ENCODE assay signal across 12 cellular contexts in genomic region chr2:12430036-12430795, GRCh38.
A peak's percentile ranks its signal among the peaks of the same experiment; 100 is the strongest.
DNase-seq lines count a peak whose midpoint lies in the region; ATAC-seq and TF ChIP-seq lines count a peak whose summit lies in the region.
"Had no signal": no experiment of that assay in that cellular context is flagged by ENCODE, and none has a peak within 500 bp of the region (broad histone marks: within the 10 kb centered on the region; RNA-seq: fewer than 3 reads in every experiment).

No MANE protein-coding gene starts in this region.

- H3K4me3 ChIP-seq in SJSA1 (no peak overlapping the region), smooth muscle cell (no peak overlapping the region)

- no peaks in the 10 kb centered on the region for H3K27me3 ChIP-seq in SJSA1 (replicated peaks)
- no peaks in the 10 kb centered on the region for H3K27me3 ChIP-seq in smooth muscle cell (ENCODE audit: low read depth)

- H3K9me3 ChIP-seq in SJSA1 (replicated peaks): no peaks in the 10 kb centered on the region
- H3K9me3 ChIP-seq in smooth muscle cell (replicated peaks; ENCODE audit: low read depth): no peaks in the 10 kb centered on the region

- H3K27me3 Mint-ChIP-seq in activated CD4-positive, alpha-beta T cell treated with anti-CD3 and anti-CD28 coated beads, Interleukin-2, amount 10 ng/mL, durations not matched to agents 24 days and 14 days: no peaks in the 10 kb centered on the region

- no peak for DNase-seq in activated CD4-positive, alpha-beta T cell treated with anti-CD3 and anti-CD28 coated beads, Interleukin-2, amount 10 ng/mL, durations not matched to agents 24 days and 14 days
- no peak for DNase-seq in activated CD4-positive, alpha-beta T cell treated with anti-CD3 and anti-CD28 coated beads for 1 hour
- peak; percentile 56 to 64 for DNase-seq in SJSA1 (ENCODE audit: low read depth in 1 of 2, low spot score in 2 of 2)
- DNase-seq in epithelial cell of prostate (ENCODE audit: low read depth, low spot score): peak; percentile 41
- no peak for DNase-seq in smooth muscle cell (lab: John Stamatoyannopoulos, UW; ENCODE audit: unreplicated experiment)
- no peak for DNase-seq in HK-2 (ENCODE audit: unreplicated experiment)
- DNase-seq in NCI-H345 treated with DMSO at 0.1 percent for 48 hours (lab: John Stamatoyannopoulos, UW; ENCODE audit: unreplicated experiment): no peak
- DNase-seq: caudate nucleus, H7, NCI-H774 had no signal

- H3K79me2 ChIP-seq in smooth muscle cell (ENCODE audit: low read depth): no peaks in the 10 kb centered on the region

- peak overlapping the region; percentile 71 for H3K27ac ChIP-seq in SJSA1
- peak overlapping the region; percentile 26 for H3K27ac ChIP-seq in epithelial cell of prostate
- H3K27ac ChIP-seq in smooth muscle cell (ENCODE audit: low read depth): peak overlapping the region; percentile 10
- H3K27ac ChIP-seq: VCaP had no signal

- H3K4me1 ChIP-seq in SJSA1 (replicated peaks): peaks cover 51% of the 10 kb centered on the region
- peaks cover 15% of the 10 kb centered on the region for H3K4me1 ChIP-seq in smooth muscle cell (ENCODE audit: low read depth)

- H3K36me3 ChIP-seq in SJSA1 (no peaks in the 10 kb centered on the region), smooth muscle cell (ENCODE audit: low read depth) (no peaks in the 10 kb centered on the region)

- TF ChIP-seq CTCF in smooth muscle cell (IDR thresholded peaks at IDR 0.05; ENCODE audit: borderline replicate concordance, insufficient read depth, poor library complexity, severe bottlenecking): no peak

- H3K4me1 Mint-ChIP-seq in activated CD4-positive, alpha-beta T cell treated with anti-CD3 and anti-CD28 coated beads, Interleukin-2, amount 10 ng/mL, durations not matched to agents 24 days and 14 days: peaks cover 23% of the 10 kb centered on the region

- H2AFZ ChIP-seq in smooth muscle cell (ENCODE audit: low read depth): peak overlapping the region; percentile 51

- WGBS in smooth muscle cell (ENCODE audit: low lambda C conversion rate): 59% methylated on average over 4 of the region's 4 CpGs

- no peaks in the 10 kb centered on the region for H3K36me3 Mint-ChIP-seq in activated CD4-positive, alpha-beta T cell treated with anti-CD3 and anti-CD28 coated beads, Interleukin-2, amount 10 ng/mL, durations not matched to agents 24 days and 14 days (ENCODE audit: low read depth)

- no peak overlapping the region for H3K9ac ChIP-seq in smooth muscle cell (ENCODE audit: low read depth)

- no peak for ATAC-seq in GM18868 (IDR thresholded peaks at IDR 0.05; ENCODE audit: unreplicated experiment)

- no peaks in the 10 kb centered on the region for H3F3A ChIP-seq in smooth muscle cell (ENCODE audit: low read depth)

- intact Hi-C loops in activated CD4-positive, alpha-beta T cell treated with anti-CD3 and anti-CD28 coated beads, Interleukin-2, amount 10 ng/mL, durations not matched to agents 24 days and 14 days (cut with micrococcal nuclease): loop anchor here (1.0 to 5.0 kb wide), 7 partner anchors 17 to 598 kb away; partner anchors contain the start of gene TRIB2

- no peaks in the 10 kb centered on the region for H3K9me3 Mint-ChIP-seq in activated CD4-positive, alpha-beta T cell treated with anti-CD3 and anti-CD28 coated beads, Interleukin-2, amount 10 ng/mL, durations not matched to agents 24 days and 14 days

- peak overlapping the region; percentile 50 for H3K4me3 Mint-ChIP-seq in activated CD4-positive, alpha-beta T cell treated with anti-CD3 and anti-CD28 coated beads, Interleukin-2, amount 10 ng/mL, durations not matched to agents 24 days and 14 days

- H3K4me2 ChIP-seq in smooth muscle cell: peak overlapping the region; percentile 5

- no peaks in the 10 kb centered on the region for H4K20me1 ChIP-seq in smooth muscle cell (ENCODE audit: low read depth)

- peak overlapping the region; percentile 38 for H3K27ac Mint-ChIP-seq in activated CD4-positive, alpha-beta T cell treated with anti-CD3 and anti-CD28 coated beads, Interleukin-2, amount 10 ng/mL, durations not matched to agents 24 days and 14 days

Comparison
In these comparisons a context has a peak if more than half of its experiments do, and no peak if none do; other contexts are left out.
1. DNase-seq: peak in SJSA1 (2 of 2) and epithelial cell of prostate (single experiment); none in activated CD4-positive, alpha-beta T cell treated with anti-CD3 and anti-CD28 coated beads, Interleukin-2, amount 10 ng/mL, durations not matched to agents 24 days and 14 days (single experiment), activated CD4-positive, alpha-beta T cell treated with anti-CD3 and anti-CD28 coated beads for 1 hour (single experiment), smooth muscle cell (single experiment), HK-2 (single experiment) and NCI-H345 treated with DMSO at 0.1 percent for 48 hours (single experiment).
2. H3K27ac ChIP-seq: peak in every context shown above with its lines; median percentile 71 in SJSA1; 26 in epithelial cell of prostate; 10 in smooth muscle cell.